8 cellular contexts compared by ENCODE assay signal in the genomic region with DNA sequence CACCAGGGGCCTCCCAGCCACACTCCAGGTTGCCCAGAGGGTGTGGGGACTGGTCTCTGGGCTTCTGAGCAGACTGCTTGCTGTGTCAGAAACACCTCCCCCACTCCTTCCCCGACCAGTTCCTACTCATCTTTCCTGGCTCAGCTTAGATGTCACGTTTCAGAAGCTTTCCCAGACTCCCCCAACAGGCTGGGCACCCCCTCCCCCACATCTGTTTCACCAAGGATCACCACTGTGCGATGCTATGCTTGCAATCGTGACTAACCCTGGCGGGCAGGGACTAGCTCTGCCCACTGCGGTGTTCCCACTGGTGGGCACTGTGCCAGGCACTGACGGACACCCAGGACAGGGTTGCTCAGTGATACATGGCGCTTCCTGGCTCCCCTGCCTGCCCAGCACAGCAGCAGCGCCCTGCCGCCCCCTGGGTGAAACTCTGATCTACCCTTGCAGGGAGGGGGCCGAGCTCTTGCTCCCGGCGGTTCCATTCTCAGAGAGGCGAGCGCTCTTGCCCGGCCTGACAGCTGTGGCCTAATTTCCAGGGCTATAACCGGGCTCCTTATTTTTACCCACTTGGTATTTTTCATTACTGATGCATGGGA. TPM values are rescaled to one million over a fixed set of nuclear protein-coding genes. Genes with fewer than 3 reads are reported as not detected.
DNase-seq lines count a peak whose midpoint lies in the region; ATAC-seq and TF ChIP-seq lines count a peak whose summit lies in the region.

No MANE protein-coding gene starts in this region.

- no peak for DNase-seq in GM23338 (ENCODE audit: low spot score)
- peak; percentile 87 for DNase-seq in SK-N-SH
- peak; percentile 40 for DNase-seq in globus pallidus (ENCODE audit: low spot score)
- peak; percentile 83 for DNase-seq in retina
- no peak for DNase-seq in iPS-NIHi7 (ENCODE audit: extremely low spot score)

- peaks cover 57% of the 10 kb centered on the region for H3K4me1 Mint-ChIP-seq in GM23338

- H4K20me1 ChIP-seq in GM23338 (replicated peaks; ENCODE audit: insufficient read depth) (no peaks in the 10 kb centered on the region), SK-N-SH (ENCODE audit: insufficient read depth) (no peaks in the 10 kb centered on the region)

- no peaks in the 10 kb centered on the region for H3K79me2 ChIP-seq in GM23338 (replicated peaks; ENCODE audit: insufficient read depth)
- no peaks in the 10 kb centered on the region for H3K79me2 ChIP-seq in SK-N-SH (ENCODE audit: insufficient read depth)

- peak overlapping the region; percentile 72 for H3K9ac ChIP-seq in SK-N-SH

- H3K27me3 ChIP-seq in GM23338 (ENCODE audit: insufficient read depth) = no peaks in the 10 kb centered on the region
- no peaks in the 10 kb centered on the region for H3K27me3 ChIP-seq in SK-N-SH (ENCODE audit: insufficient read depth)

- CTCF ChIA-PET in SK-N-SH (lab: Yijun Ruan, JAX) = interaction anchor here (0.8 to 4.7 kb wide), 14 partner anchors 9 to 61 kb away, joined by 3 to 29 read pairs (median 6); no protein-coding TSS in a partner anchor

- peaks cover 12% of the 10 kb centered on the region for H3K36me3 Mint-ChIP-seq in GM23338 (ENCODE audit: low read depth)

- TF ChIP-seq EP300 in SK-N-SH (IDR thresholded peaks at IDR 0.05; ENCODE audit: borderline replicate concordance in 1 of 2, low read depth in 1 of 2, low read length in 1 of 2) = peak; percentile 54 to 85; a peak in 3 of 4 replicates

- H3K9me3 ChIP-seq in SK-N-SH = no peaks in the 10 kb centered on the region

- 11% methylated on average over 12 of the region's 17 CpGs for WGBS in SK-N-SH (ENCODE audit: low lambda C conversion rate)

- no peak overlapping the region for H3K4me3 Mint-ChIP-seq in GM23338

- H3K27ac ChIP-seq in GM23338 (ENCODE audit: low read depth) (0 out of 2 replicates have a peak overlapping the region, but pooled peaks have one; percentile 66), SK-N-SH (ENCODE audit: low read depth in 2 of 2, low read length in 1 of 2) (peak overlapping the region; percentile 98 to 100)

- H3K4me2 ChIP-seq in GM23338 = peak overlapping the region; percentile 43; the same call in 1 of the 2 replicates
- H3K4me2 ChIP-seq in SK-N-SH = peak overlapping the region; percentile 86

- H3F3A ChIP-seq in GM23338 (replicated peaks; ENCODE audit: low read depth) (peaks cover 6% of the 10 kb centered on the region; the same call in 1 of the 2 replicates), SK-N-SH (replicated peaks; ENCODE audit: insufficient read depth) (peaks cover 22% of the 10 kb centered on the region)

- H2AFZ ChIP-seq in GM23338 (no peak overlapping the region), SK-N-SH (ENCODE audit: low read depth) (peak overlapping the region; percentile 64; the same call in 1 of the 2 replicates)

- peaks cover 18% of the 10 kb centered on the region for H3K27me3 Mint-ChIP-seq in GM23338 (ENCODE audit: insufficient read depth, low read depth, poor library complexity)

- H3K36me3 ChIP-seq in GM23338 (ENCODE audit: insufficient read depth) (peaks cover 4% of the 10 kb centered on the region; the same call in 1 of the 2 replicates), SK-N-SH (replicated peaks in 1 of 2; ENCODE audit: control insufficient read depth in 1 of 2, insufficient read depth in 2 of 2, low read length in 1 of 2) (peaks cover 10 to 12% of the 10 kb centered on the region in 2 experiments)

- POLR2A ChIA-PET in SK-N-SH (lab: Yijun Ruan, JAX) = interaction anchor here (1.8 to 3.0 kb wide), 3 partner anchors 12 to 27 kb away, joined by 5 to 17 read pairs (median 17); no protein-coding TSS in a partner anchor

- TF ChIP-seq CTCF in GM23338 (conservative IDR thresholded peaks at IDR 0.05; ENCODE audit: low read depth in 2 of 2) (no peak), SK-N-SH (IDR thresholded peaks at IDR 0.05) (peak; percentile 41)

- peaks cover 6% of the 10 kb centered on the region; the same call in 1 of the 3 replicates for H3K9me3 Mint-ChIP-seq in GM23338

- TF ChIP-seq RAD21 in SK-N-SH (IDR thresholded peaks at IDR 0.05; ENCODE audit: low read length) = no peak; the same call in 1 of the 2 replicates

- H3K4me1 ChIP-seq in GM23338 (ENCODE audit: insufficient read depth) (peaks cover 32% of the 10 kb centered on the region), SK-N-SH (ENCODE audit: control insufficient read depth in 1 of 2, insufficient read depth in 2 of 2, low read depth in 1 of 2, low read length in 1 of 2) (peaks cover 31 to 70% of the 10 kb centered on the region in 2 experiments)

- no peaks in the 10 kb centered on the region for H3K9me2 ChIP-seq in GM23338 (ENCODE audit: insufficient read depth)
- no peaks in the 10 kb centered on the region for H3K9me2 ChIP-seq in SK-N-SH

- ATAC-seq in GM23338 (peak; percentile 47), GM19455 (IDR thresholded peaks at IDR 0.05; ENCODE audit: unreplicated experiment) (no peak), HG03469 (IDR thresholded peaks at IDR 0.05; ENCODE audit: unreplicated experiment) (no peak), GM18517 (IDR thresholded peaks at IDR 0.05; ENCODE audit: unreplicated experiment) (no peak)

- peak overlapping the region; percentile 37 for H3K27ac Mint-ChIP-seq in GM23338

- H3K4me3 ChIP-seq in GM23338 = no peak overlapping the region
- peak overlapping the region; percentile 24 to 52; a peak in 2 of 4 replicates for H3K4me3 ChIP-seq in SK-N-SH (ENCODE audit: low read depth in 2 of 2, low read length in 1 of 2)

TF ChIP-seq in GM23338, 12 proteins besides CTCF, POLR2A, EP300 and RAD21 (continues in another document):
- TF ChIP-seq, protein P1, sequence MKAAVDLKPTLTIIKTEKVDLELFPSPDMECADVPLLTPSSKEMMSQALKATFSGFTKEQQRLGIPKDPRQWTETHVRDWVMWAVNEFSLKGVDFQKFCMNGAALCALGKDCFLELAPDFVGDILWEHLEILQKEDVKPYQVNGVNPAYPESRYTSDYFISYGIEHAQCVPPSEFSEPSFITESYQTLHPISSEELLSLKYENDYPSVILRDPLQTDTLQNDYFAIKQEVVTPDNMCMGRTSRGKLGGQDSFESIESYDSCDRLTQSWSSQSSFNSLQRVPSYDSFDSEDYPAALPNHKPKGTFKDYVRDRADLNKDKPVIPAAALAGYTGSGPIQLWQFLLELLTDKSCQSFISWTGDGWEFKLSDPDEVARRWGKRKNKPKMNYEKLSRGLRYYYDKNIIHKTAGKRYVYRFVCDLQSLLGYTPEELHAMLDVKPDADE (IDR thresholded peaks at IDR 0.05) = no peak
- TF ChIP-seq ZNF331 (CRISPR knock-in tag; IDR thresholded peaks at IDR 0.05; ENCODE audit: low read depth) (no peak), EZH2phosphoT487 (IDR thresholded peaks at IDR 0.05; ENCODE audit: unreplicated experiment) (no peak)

TF ChIP-seq in SK-N-SH, 30 proteins besides CTCF, POLR2A, EP300 and RAD21 (continues in another document):
- TF ChIP-seq, protein P2, sequence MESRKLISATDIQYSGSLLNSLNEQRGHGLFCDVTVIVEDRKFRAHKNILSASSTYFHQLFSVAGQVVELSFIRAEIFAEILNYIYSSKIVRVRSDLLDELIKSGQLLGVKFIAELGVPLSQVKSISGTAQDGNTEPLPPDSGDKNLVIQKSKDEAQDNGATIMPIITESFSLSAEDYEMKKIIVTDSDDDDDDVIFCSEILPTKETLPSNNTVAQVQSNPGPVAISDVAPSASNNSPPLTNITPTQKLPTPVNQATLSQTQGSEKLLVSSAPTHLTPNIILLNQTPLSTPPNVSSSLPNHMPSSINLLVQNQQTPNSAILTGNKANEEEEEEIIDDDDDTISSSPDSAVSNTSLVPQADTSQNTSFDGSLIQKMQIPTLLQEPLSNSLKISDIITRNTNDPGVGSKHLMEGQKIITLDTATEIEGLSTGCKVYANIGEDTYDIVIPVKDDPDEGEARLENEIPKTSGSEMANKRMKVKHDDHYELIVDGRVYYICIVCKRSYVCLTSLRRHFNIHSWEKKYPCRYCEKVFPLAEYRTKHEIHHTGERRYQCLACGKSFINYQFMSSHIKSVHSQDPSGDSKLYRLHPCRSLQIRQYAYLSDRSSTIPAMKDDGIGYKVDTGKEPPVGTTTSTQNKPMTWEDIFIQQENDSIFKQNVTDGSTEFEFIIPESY (IDR thresholded peaks at IDR 0.05; ENCODE audit: borderline replicate concordance, low read depth) = no peak
- TF ChIP-seq ELF1 (IDR thresholded peaks at IDR 0.05) (0 out of 2 replicates have a peak, but pooled peaks have one; percentile 38), POLR2AphosphoS5 (IDR thresholded peaks at IDR 0.05; ENCODE audit: low read depth, low read length) (peak; percentile 50), GATA2 (CRISPR knock-in tag; IDR thresholded peaks at IDR 0.05) (no peak; the same call in 1 of the 2 replicates), TAF1 (IDR thresholded peaks at IDR 0.05; ENCODE audit: borderline replicate concordance, low read depth, low read length) (no peak; the same call in 1 of the 2 replicates), RXRA (IDR thresholded peaks at IDR 0.05; ENCODE audit: borderline replicate concordance, low read depth) (peak; percentile 90; the same call in 1 of the 2 replicates), FOSL2 (IDR thresholded peaks at IDR 0.05; ENCODE audit: borderline replicate concordance, low read depth) (peak; percentile 73), MXI1 (IDR thresholded peaks at IDR 0.05; ENCODE audit: low read depth, low read length) (no peak), FOXM1 (IDR thresholded peaks at IDR 0.05; ENCODE audit: low read depth) (no peak), JUND (IDR thresholded peaks at IDR 0.05) (peak; percentile 83), FOXJ3 (CRISPR knock-in tag; IDR thresholded peaks at IDR 0.05) (no peak), CHD2 (IDR thresholded peaks at IDR 0.05; ENCODE audit: low read length, partially characterized antibody) (peak; percentile 90), MEF2A (IDR thresholded peaks at IDR 0.05; ENCODE audit: borderline replicate concordance, low read depth) (0 out of 2 replicates have a peak, but pooled peaks have one; percentile 15)
- TF ChIP-seq, protein P3, sequence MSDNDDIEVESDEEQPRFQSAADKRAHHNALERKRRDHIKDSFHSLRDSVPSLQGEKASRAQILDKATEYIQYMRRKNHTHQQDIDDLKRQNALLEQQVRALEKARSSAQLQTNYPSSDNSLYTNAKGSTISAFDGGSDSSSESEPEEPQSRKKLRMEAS (IDR thresholded peaks at IDR 0.05; ENCODE audit: low read depth) = peak; percentile 92
- TF ChIP-seq, protein P4, sequence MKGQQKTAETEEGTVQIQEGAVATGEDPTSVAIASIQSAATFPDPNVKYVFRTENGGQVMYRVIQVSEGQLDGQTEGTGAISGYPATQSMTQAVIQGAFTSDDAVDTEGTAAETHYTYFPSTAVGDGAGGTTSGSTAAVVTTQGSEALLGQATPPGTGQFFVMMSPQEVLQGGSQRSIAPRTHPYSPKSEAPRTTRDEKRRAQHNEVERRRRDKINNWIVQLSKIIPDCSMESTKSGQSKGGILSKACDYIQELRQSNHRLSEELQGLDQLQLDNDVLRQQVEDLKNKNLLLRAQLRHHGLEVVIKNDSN (IDR thresholded peaks at IDR 0.05; ENCODE audit: borderline replicate concordance, low read depth) = no peak

RNA-seq across cellular contexts. Expression of a gene that starts 29.4 kb away (rescaled TPM):
- total RNA-seq in GM23338 (2014; rRNA removed; shearing (Covaris generic)) = 16.5 and 19.6 TPM in 2 replicates
- polyA plus RNA-seq in GM23338 (2016; fragmentation: Nextera tagmentation; extraction: Ambion mirVana) = 1.6 and 1.9 TPM in 2 replicates
- 41.3 and 54.1 TPM in 2 replicates for polyA plus RNA-seq in SK-N-SH (2012; rRNA removed)
- 25.3 and 37.7 TPM in 2 replicates for polyA plus RNA-seq in SK-N-SH (2012; cell fraction: cytosol; rRNA removed)
- 114 and 150 TPM in 2 replicates for polyA plus RNA-seq in SK-N-SH (2012; cell fraction: nucleus; rRNA removed)

Comparison
In these comparisons a context has a peak if more than half of its experiments do, and no peak if none do; other contexts are left out.
1. DNase-seq: peak in SK-N-SH (single experiment), globus pallidus (single experiment) and retina (single experiment); none in GM23338 (single experiment) and iPS-NIHi7 (single experiment).